In the genomic region with DNA sequence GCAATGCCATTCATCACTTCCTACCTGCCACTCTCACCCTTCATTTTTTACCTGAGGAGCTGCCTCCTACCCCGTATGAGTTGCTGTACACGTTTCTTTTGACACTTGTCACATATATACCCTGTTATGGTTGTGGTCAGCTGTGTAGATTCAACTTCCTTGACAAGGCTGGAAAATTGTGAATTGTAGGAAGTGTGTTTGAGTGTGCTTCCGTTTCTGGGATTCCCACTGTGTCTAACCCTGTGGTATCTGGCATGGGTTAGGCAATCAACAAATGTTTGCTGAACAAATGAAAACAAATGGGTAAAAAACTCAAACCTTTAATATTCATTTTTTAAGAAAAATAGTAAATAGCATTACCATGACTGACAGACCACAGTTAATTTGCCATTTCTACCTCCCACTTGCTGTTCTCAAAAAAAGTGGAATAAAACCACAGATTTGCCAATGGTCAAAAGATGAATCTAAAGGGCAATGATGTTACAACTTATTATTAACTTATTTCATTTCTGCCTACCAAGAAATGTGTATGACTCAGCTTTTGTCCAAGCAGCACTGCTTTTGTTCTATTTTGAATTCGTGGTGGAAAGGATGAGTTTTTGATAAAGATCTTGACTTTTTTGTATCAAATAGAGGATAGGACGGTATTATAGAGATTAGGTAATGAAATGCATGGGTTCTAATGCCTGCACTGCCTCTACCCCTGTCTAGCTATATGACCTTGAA, we compare ENCODE assay signal across 1 cellular context.
TF ChIP-seq lines count a peak whose summit lies in the region.

No MANE protein-coding gene starts in this region.

TF ChIP-seq in SK-N-SH, 30 proteins besides CTCF, POLR2A, EP300 and RAD21 (continued from another document):
- TF ChIP-seq, protein P1, sequence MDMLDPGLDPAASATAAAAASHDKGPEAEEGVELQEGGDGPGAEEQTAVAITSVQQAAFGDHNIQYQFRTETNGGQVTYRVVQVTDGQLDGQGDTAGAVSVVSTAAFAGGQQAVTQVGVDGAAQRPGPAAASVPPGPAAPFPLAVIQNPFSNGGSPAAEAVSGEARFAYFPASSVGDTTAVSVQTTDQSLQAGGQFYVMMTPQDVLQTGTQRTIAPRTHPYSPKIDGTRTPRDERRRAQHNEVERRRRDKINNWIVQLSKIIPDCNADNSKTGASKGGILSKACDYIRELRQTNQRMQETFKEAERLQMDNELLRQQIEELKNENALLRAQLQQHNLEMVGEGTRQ (IDR thresholded peaks at IDR 0.05; ENCODE audit: borderline replicate concordance, low read depth, low read length), result no peak
- TF ChIP-seq, protein P2, sequence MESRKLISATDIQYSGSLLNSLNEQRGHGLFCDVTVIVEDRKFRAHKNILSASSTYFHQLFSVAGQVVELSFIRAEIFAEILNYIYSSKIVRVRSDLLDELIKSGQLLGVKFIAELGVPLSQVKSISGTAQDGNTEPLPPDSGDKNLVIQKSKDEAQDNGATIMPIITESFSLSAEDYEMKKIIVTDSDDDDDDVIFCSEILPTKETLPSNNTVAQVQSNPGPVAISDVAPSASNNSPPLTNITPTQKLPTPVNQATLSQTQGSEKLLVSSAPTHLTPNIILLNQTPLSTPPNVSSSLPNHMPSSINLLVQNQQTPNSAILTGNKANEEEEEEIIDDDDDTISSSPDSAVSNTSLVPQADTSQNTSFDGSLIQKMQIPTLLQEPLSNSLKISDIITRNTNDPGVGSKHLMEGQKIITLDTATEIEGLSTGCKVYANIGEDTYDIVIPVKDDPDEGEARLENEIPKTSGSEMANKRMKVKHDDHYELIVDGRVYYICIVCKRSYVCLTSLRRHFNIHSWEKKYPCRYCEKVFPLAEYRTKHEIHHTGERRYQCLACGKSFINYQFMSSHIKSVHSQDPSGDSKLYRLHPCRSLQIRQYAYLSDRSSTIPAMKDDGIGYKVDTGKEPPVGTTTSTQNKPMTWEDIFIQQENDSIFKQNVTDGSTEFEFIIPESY (IDR thresholded peaks at IDR 0.05; ENCODE audit: borderline replicate concordance, low read depth), result 0 out of 2 replicates have a peak, but pooled peaks have one; percentile 15
- no peak for TF ChIP-seq USF1 (IDR thresholded peaks at IDR 0.05; ENCODE audit: borderline replicate concordance, low read depth)
- TF ChIP-seq TAF1 (IDR thresholded peaks at IDR 0.05; ENCODE audit: borderline replicate concordance, low read depth, low read length), result no peak
- TF ChIP-seq MXI1 (IDR thresholded peaks at IDR 0.05; ENCODE audit: low read depth, low read length), result no peak
- TF ChIP-seq, protein P3, sequence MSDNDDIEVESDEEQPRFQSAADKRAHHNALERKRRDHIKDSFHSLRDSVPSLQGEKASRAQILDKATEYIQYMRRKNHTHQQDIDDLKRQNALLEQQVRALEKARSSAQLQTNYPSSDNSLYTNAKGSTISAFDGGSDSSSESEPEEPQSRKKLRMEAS (IDR thresholded peaks at IDR 0.05; ENCODE audit: low read depth), result no peak
- TF ChIP-seq EZH2phosphoT487 (IDR thresholded peaks at IDR 0.05; ENCODE audit: borderline replicate concordance, low read depth), result no peak
- TF ChIP-seq, protein P4, sequence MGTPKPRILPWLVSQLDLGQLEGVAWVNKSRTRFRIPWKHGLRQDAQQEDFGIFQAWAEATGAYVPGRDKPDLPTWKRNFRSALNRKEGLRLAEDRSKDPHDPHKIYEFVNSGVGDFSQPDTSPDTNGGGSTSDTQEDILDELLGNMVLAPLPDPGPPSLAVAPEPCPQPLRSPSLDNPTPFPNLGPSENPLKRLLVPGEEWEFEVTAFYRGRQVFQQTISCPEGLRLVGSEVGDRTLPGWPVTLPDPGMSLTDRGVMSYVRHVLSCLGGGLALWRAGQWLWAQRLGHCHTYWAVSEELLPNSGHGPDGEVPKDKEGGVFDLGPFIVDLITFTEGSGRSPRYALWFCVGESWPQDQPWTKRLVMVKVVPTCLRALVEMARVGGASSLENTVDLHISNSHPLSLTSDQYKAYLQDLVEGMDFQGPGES (IDR thresholded peaks at IDR 0.05; ENCODE audit: low read depth, low read length), result no peak
- no peak for TF ChIP-seq SIN3A (IDR thresholded peaks at IDR 0.05; ENCODE audit: borderline replicate concordance, low read depth, low read length)
- TF ChIP-seq ELF1 (IDR thresholded peaks at IDR 0.05), result no peak
- TF ChIP-seq RCOR1 (IDR thresholded peaks at IDR 0.05; ENCODE audit: low read length), result no peak
- no peak for TF ChIP-seq FOXJ3 (CRISPR knock-in tag; IDR thresholded peaks at IDR 0.05)
- peak; percentile 80 for TF ChIP-seq FOSL2 (IDR thresholded peaks at IDR 0.05; ENCODE audit: borderline replicate concordance, low read depth)
- no peak for TF ChIP-seq GABPA (IDR thresholded peaks at IDR 0.05; ENCODE audit: low read depth)
- TF ChIP-seq POLR2AphosphoS5 (IDR thresholded peaks at IDR 0.05; ENCODE audit: low read depth, low read length), result peak; percentile 36; the same call in 1 of the 2 replicates
- peak; percentile 52; the same call in 1 of the 2 replicates for TF ChIP-seq NFIC (IDR thresholded peaks at IDR 0.05; ENCODE audit: borderline replicate concordance)
- no peak for TF ChIP-seq YY1 (IDR thresholded peaks at IDR 0.05; ENCODE audit: low read depth)
